ENCODE assay signal across 21 cellular contexts in genomic region chr16:89287777-89288576, GRCh38.
A peak's percentile ranks its signal among the peaks of the same experiment; 100 is the strongest.
DNase-seq lines count a peak whose midpoint lies in the region; ATAC-seq and TF ChIP-seq lines count a peak whose summit lies in the region.
"Had no signal": no experiment of that assay in that cellular context is flagged by ENCODE, and none has a peak within 500 bp of the region (broad histone marks: within the 10 kb centered on the region; RNA-seq: fewer than 3 reads in every experiment).

No MANE protein-coding gene starts in this region.

- TF ChIP-seq CTCF in endothelial cell (IDR thresholded peaks at IDR 0.05; ENCODE audit: unreplicated experiment), result no peak
- no peak for TF ChIP-seq CTCF in type B pancreatic cell (conservative IDR thresholded peaks at IDR 0.05)

- H3K4me3 ChIP-seq in right cardiac atrium (ENCODE audit: low read length), result no peak overlapping the region
- H3K4me3 ChIP-seq: GM12878 had no signal

- H3K27ac Mint-ChIP-seq in activated CD4-positive, alpha-beta T cell treated with anti-CD3 and anti-CD28 coated beads, Interleukin-2, amount 10 ng/mL, durations not matched to agents 7 days and 5 days, result peak overlapping the region; percentile 9
- H3K27ac Mint-ChIP-seq in endothelial cell (ENCODE audit: unreplicated experiment) (no peak overlapping the region), type B pancreatic cell (peak overlapping the region; percentile 95)
- H3K27ac Mint-ChIP-seq: CD4-positive, alpha-beta memory T cell had no signal

- H3K4me1 ChIP-seq in right cardiac atrium (ENCODE audit: control insufficient read depth, insufficient read depth, low read length), result peaks cover 4% of the 10 kb centered on the region
- H3K4me1 ChIP-seq: BE2C had no signal

- peaks cover 7% of the 10 kb centered on the region for H3K4me1 Mint-ChIP-seq in activated CD4-positive, alpha-beta T cell treated with anti-CD3 and anti-CD28 coated beads, Interleukin-2, amount 10 ng/mL, durations not matched to agents 7 days and 5 days
- H3K4me1 Mint-ChIP-seq in endothelial cell (ENCODE audit: unreplicated experiment), result peaks cover 23% of the 10 kb centered on the region
- peaks cover 10% of the 10 kb centered on the region for H3K4me1 Mint-ChIP-seq in type B pancreatic cell (ENCODE audit: unreplicated experiment)

- H3K36me3 Mint-ChIP-seq in activated CD4-positive, alpha-beta T cell treated with anti-CD3 and anti-CD28 coated beads, Interleukin-2, amount 10 ng/mL, durations not matched to agents 7 days and 5 days (ENCODE audit: low read depth), result peaks cover 23% of the 10 kb centered on the region
- H3K36me3 Mint-ChIP-seq in endothelial cell (ENCODE audit: low read depth, unreplicated experiment) (peaks cover 23% of the 10 kb centered on the region), type B pancreatic cell (peaks cover 15% of the 10 kb centered on the region)

- POLR2A ChIA-PET in activated CD4-positive, alpha-beta T cell treated with anti-CD3 and anti-CD28 coated beads, Interleukin-2, amount 10 ng/mL, durations not matched to agents 7 days and 5 days (lab: Charles Lee), result no interaction called here

- no peaks in the 10 kb centered on the region for H3K27me3 ChIP-seq in right cardiac atrium (ENCODE audit: control insufficient read depth, insufficient read depth)
- H3K27me3 ChIP-seq: BE2C had no signal

- DNase-seq in activated CD4-positive, alpha-beta T cell treated with anti-CD3 and anti-CD28 coated beads, Interleukin-2, amount 10 ng/mL, durations not matched to agents 7 days and 5 days, result no peak
- DNase-seq in activated CD4-positive, alpha-beta T cell treated with anti-CD3 and anti-CD28 coated beads for 4 hours, result no peak
- DNase-seq in right cardiac atrium (peak in 2 of 3 donors; percentile 43 to 47), left cardiac atrium (no peak), endothelial cell (ENCODE audit: low spot score) (no peak), type B pancreatic cell (ENCODE audit: extremely low spot score, unreplicated experiment) (no peak), DMS 273 treated with DMSO at 0.1 percent for 48 hours (lab: John Stamatoyannopoulos, UW) (no peak), activated gamma-delta T cell treated with Interleukin-2 at 50 U/mL for 16 hours (no peak)
- DNase-seq: 8988T; BE2C; Calu3; DMS79 treated with DMSO at 0.1 percent for 48 hours; KG1; NCI-H1436; NCI-H2029; NCI-H2171; NCI-H446 treated with DMSO at 0.1 percent for 48 hours; NK-92 treated with Interleukin-12 subunit alpha and Interleukin-12 subunit beta, amount 100 ng/mL, for 24 hours; OCI-M1 had no signal

- intact Hi-C loops in right cardiac atrium (cut with DNase I) (no loop called here), left cardiac atrium (cut with DNase I) (loop anchor here in 1 of 2 donors (2.0 kb wide), 1 partner anchor 63 kb away; no protein-coding TSS in a partner anchor)

- H3K27ac ChIP-seq in right cardiac atrium (ENCODE audit: low read length), result no peak overlapping the region

- 92% methylated on average over 30 of the region's 30 CpGs for WGBS in right cardiac atrium

- no peaks in the 10 kb centered on the region for H3K9me3 ChIP-seq in right cardiac atrium (ENCODE audit: control insufficient read depth, low read length)
- H3K9me3 ChIP-seq: BE2C had no signal

- no peaks in the 10 kb centered on the region for H3K27me3 Mint-ChIP-seq in activated CD4-positive, alpha-beta T cell treated with anti-CD3 and anti-CD28 coated beads, Interleukin-2, amount 10 ng/mL, durations not matched to agents 7 days and 5 days
- H3K27me3 Mint-ChIP-seq in endothelial cell (ENCODE audit: unreplicated experiment) (peaks cover 21% of the 10 kb centered on the region), type B pancreatic cell (no peaks in the 10 kb centered on the region)
- H3K27me3 Mint-ChIP-seq: CD4-positive, alpha-beta memory T cell had no signal

- no peaks in the 10 kb centered on the region for H3K9me3 Mint-ChIP-seq in activated CD4-positive, alpha-beta T cell treated with anti-CD3 and anti-CD28 coated beads, Interleukin-2, amount 10 ng/mL, durations not matched to agents 7 days and 5 days
- no peaks in the 10 kb centered on the region for H3K9me3 Mint-ChIP-seq in endothelial cell (ENCODE audit: unreplicated experiment)
- H3K9me3 Mint-ChIP-seq in type B pancreatic cell, result no peaks in the 10 kb centered on the region

- ATAC-seq in right cardiac atrium, result no peak
- ATAC-seq in left cardiac atrium, result no peak
- ATAC-seq: GM12878 had no signal

- no peak overlapping the region for H3K4me3 Mint-ChIP-seq in activated CD4-positive, alpha-beta T cell treated with anti-CD3 and anti-CD28 coated beads, Interleukin-2, amount 10 ng/mL, durations not matched to agents 7 days and 5 days
- H3K4me3 Mint-ChIP-seq in endothelial cell (ENCODE audit: unreplicated experiment) (peak overlapping the region; percentile 79), type B pancreatic cell (peak overlapping the region; percentile 31)
- H3K4me3 Mint-ChIP-seq: CD4-positive, alpha-beta memory T cell had no signal

- CTCF ChIA-PET in activated CD4-positive, alpha-beta T cell treated with anti-CD3 and anti-CD28 coated beads, Interleukin-2, amount 10 ng/mL, durations not matched to agents 7 days and 5 days (lab: Charles Lee), result interaction anchor here (1.1 to 1.5 kb wide), 4 partner anchors 8 to 30 kb away, joined by 3 to 4 read pairs (median 3); no protein-coding TSS in a partner anchor

Comparison
In these comparisons a context has a peak if more than half of its experiments do, and no peak if none do; other contexts are left out.
1. DNase-seq: peak in right cardiac atrium (2 of 3); none in activated CD4-positive, alpha-beta T cell treated with anti-CD3 and anti-CD28 coated beads, Interleukin-2, amount 10 ng/mL, durations not matched to agents 7 days and 5 days (single experiment), activated CD4-positive, alpha-beta T cell treated with anti-CD3 and anti-CD28 coated beads for 4 hours (0 of 2), left cardiac atrium (single experiment), endothelial cell (single experiment), type B pancreatic cell (single experiment), DMS 273 treated with DMSO at 0.1 percent for 48 hours (single experiment) and activated gamma-delta T cell treated with Interleukin-2 at 50 U/mL for 16 hours (single experiment).